In the genomic region with DNA sequence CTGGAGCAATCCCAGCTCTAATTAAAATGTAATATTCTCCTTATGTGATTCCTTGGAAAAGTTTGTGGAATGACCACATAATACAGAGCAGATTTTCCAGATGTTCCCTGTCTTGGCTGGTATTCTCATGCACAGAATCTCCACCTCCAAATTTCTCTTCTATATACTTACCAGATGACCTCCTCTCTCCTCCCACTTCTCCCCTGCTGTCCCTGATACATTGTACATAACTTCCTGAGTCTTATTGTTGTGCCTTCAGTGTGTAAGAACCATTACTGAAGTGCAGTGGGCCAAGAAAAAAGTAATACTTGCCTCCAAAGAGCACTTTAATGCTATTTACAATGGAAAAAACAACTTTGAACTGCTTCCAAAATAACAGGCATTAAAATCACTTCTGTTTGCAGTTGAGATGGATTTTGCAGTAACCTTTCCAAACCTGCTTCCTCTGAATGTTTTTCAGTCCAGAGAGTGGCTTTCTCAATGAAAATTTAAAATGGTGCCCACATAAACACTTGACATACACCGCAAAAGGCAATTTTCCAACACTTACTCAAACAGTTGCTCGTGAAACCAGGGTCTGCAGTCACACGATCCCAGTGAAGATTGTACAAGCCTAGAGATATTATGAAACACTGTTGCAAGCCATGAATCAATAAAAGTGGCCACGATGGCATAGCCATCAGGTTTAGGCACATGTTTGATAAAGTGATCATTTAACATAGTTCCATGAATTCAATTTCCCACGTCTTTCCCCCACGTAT, we compare ENCODE assay signal across 12 cellular contexts.
DNase-seq lines count a peak whose midpoint lies in the region; ATAC-seq and TF ChIP-seq lines count a peak whose summit lies in the region.
"Had no signal": no experiment of that assay in that cellular context is flagged by ENCODE, and none has a peak within 500 bp of the region (broad histone marks: within the 10 kb centered on the region; RNA-seq: fewer than 3 reads in every experiment).

No MANE protein-coding gene starts in this region.

- peak overlapping the region; percentile 26 for H2AFZ ChIP-seq in neuron (ENCODE audit: low read depth, low read length)

- DNase-seq in NCI-H2107 (lab: John Stamatoyannopoulos, UW) (peak; percentile 79), fibroblast of mammary gland (ENCODE audit: low read depth) (peak; percentile 90), aorta (no peak), NOMO-1 treated with dmso at 0.1 percent for 144 hours (lab: John Stamatoyannopoulos, UW; ENCODE audit: unreplicated experiment) (no peak)
- DNase-seq: CD4-positive, CD25-positive, alpha-beta regulatory T cell; kidney; stimulated activated CD4-positive, alpha-beta T cell treated with anti-CD3 and anti-CD28 coated beads, Interleukin-15, amount 100 ng/mL, for 24 hours had no signal

- CTCF ChIA-PET in HEK293 (lab: Yijun Ruan, JAX), result interaction anchor here (0.9 kb wide), 2 partner anchors 14 to 29 kb away, joined by 3 read pairs; no protein-coding TSS in a partner anchor

- no peak overlapping the region for H3K4me3 ChIP-seq in HEK293 (ENCODE audit: low read depth, low read length)
- no peak overlapping the region for H3K4me3 ChIP-seq in fibroblast of mammary gland (ENCODE audit: control insufficient read depth, low read depth, low read length)
- no peak overlapping the region for H3K4me3 ChIP-seq in neuron (ENCODE audit: low read length)
- H3K4me3 ChIP-seq in aorta (ENCODE audit: low read length in 2 of 2), result no peak overlapping the region
- H3K4me3 ChIP-seq: prostate gland had no signal

- H3K27ac ChIP-seq in HEK293 (ENCODE audit: extremely low read depth, low read depth, low read length) (no peak overlapping the region), aorta (ENCODE audit: low read depth in 1 of 2, low read length in 2 of 2) (no peak overlapping the region)
- H3K27ac ChIP-seq: prostate gland, VCaP had no signal

- no peaks in the 10 kb centered on the region for H3K4me1 ChIP-seq in HEK293 (ENCODE audit: control insufficient read depth, insufficient read depth, low read length)
- H3K4me1 ChIP-seq in neuron (ENCODE audit: insufficient read depth, low read length), result peaks cover 2% of the 10 kb centered on the region
- H3K4me1 ChIP-seq in aorta (ENCODE audit: control insufficient read depth in 1 of 2, insufficient read depth in 2 of 2, low read length in 2 of 2), result no peaks in the 10 kb centered on the region
- H3K4me1 ChIP-seq: prostate gland had no signal

- H3K36me3 ChIP-seq in HEK293 (ENCODE audit: control insufficient read depth in 2 of 2, insufficient read depth in 1 of 2, low read length in 2 of 2) (no peaks in the 10 kb centered on the region), neuron (ENCODE audit: insufficient read depth, low read length) (no peaks in the 10 kb centered on the region), aorta (ENCODE audit: control insufficient read depth in 1 of 2, insufficient read depth in 2 of 2, low read length in 1 of 2) (no peaks in the 10 kb centered on the region)
- H3K36me3 ChIP-seq: prostate gland had no signal

- POLR2A ChIA-PET in HEK293 (lab: Yijun Ruan, JAX), result no interaction called here

- H3K9me3 ChIP-seq in HEK293 (ENCODE audit: control insufficient read depth, insufficient read depth, low read depth, low read length), result no peaks in the 10 kb centered on the region
- H3K9me3 ChIP-seq in neuron (ENCODE audit: low read length), result no peaks in the 10 kb centered on the region
- H3K9me3 ChIP-seq in aorta (ENCODE audit: control insufficient read depth, low read length), result peaks cover 3% of the 10 kb centered on the region
- H3K9me3 ChIP-seq: prostate gland had no signal

- intact Hi-C loops in aorta (cut with DNase I), result no loop called here

- TF ChIP-seq CTCF in HEK293 (tag by site-specific recombination; IDR thresholded peaks at IDR 0.05) (no peak), fibroblast of mammary gland (conservative IDR thresholded peaks at IDR 0.05; ENCODE audit: control insufficient read depth, insufficient read depth, low read depth, low read length) (no peak)

- ATAC-seq in GM21447 (IDR thresholded peaks at IDR 0.05; ENCODE audit: unreplicated experiment) (no peak), aorta (ENCODE audit: low FRiP score) (no peak)

- H3K27me3 ChIP-seq in neuron (ENCODE audit: insufficient read depth, low read length) (no peaks in the 10 kb centered on the region), aorta (ENCODE audit: control insufficient read depth in 1 of 2, insufficient read depth in 2 of 2, low read length in 1 of 2) (no peaks in the 10 kb centered on the region)

- WGBS in aorta, 2 donors, result 41 to 45% methylated on average over 6 of the region's 6 CpGs

TF ChIP-seq in HEK293, 187 proteins besides CTCF, POLR2A, EP300 and RAD21:
- TF ChIP-seq ZIC2 (tag by site-specific recombination; IDR thresholded peaks at IDR 0.05), result no peak
- TF ChIP-seq, protein P1, sequence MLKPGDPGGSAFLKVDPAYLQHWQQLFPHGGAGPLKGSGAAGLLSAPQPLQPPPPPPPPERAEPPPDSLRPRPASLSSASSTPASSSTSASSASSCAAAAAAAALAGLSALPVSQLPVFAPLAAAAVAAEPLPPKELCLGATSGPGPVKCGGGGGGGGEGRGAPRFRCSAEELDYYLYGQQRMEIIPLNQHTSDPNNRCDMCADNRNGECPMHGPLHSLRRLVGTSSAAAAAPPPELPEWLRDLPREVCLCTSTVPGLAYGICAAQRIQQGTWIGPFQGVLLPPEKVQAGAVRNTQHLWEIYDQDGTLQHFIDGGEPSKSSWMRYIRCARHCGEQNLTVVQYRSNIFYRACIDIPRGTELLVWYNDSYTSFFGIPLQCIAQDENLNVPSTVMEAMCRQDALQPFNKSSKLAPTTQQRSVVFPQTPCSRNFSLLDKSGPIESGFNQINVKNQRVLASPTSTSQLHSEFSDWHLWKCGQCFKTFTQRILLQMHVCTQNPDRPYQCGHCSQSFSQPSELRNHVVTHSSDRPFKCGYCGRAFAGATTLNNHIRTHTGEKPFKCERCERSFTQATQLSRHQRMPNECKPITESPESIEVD (tag by site-specific recombination; IDR thresholded peaks at IDR 0.05), result peak; percentile 87
- 0 out of 2 replicates have a peak, but pooled peaks have one; percentile 23 for TF ChIP-seq ZBTB17 (tag by site-specific recombination; IDR thresholded peaks at IDR 0.05)
- no peak for TF ChIP-seq ZNF626 (tag by site-specific recombination; IDR thresholded peaks at IDR 0.05)
- no peak for TF ChIP-seq KLF16 (tag by site-specific recombination; IDR thresholded peaks at IDR 0.05)
- no peak for TF ChIP-seq ZNF221 (tag by site-specific recombination; IDR thresholded peaks at IDR 0.05; ENCODE audit: borderline replicate concordance)
- TF ChIP-seq MYNN (tag by site-specific recombination; IDR thresholded peaks at IDR 0.05; ENCODE audit: borderline replicate concordance), result no peak
- TF ChIP-seq FEZF1 (tag by site-specific recombination; IDR thresholded peaks at IDR 0.05), result peak; percentile 75
- 0 out of 2 replicates have a peak, but pooled peaks have one; percentile 11 for TF ChIP-seq ZBTB8A (tag by site-specific recombination; IDR thresholded peaks at IDR 0.05)
- 0 out of 2 replicates have a peak, but pooled peaks have one; percentile 36 for TF ChIP-seq ZNF561 (tag by site-specific recombination; IDR thresholded peaks at IDR 0.05; ENCODE audit: borderline replicate concordance)
- no peak for TF ChIP-seq ZNF311 (tag by site-specific recombination; IDR thresholded peaks at IDR 0.05; ENCODE audit: borderline replicate concordance)
- TF ChIP-seq, protein P2, sequence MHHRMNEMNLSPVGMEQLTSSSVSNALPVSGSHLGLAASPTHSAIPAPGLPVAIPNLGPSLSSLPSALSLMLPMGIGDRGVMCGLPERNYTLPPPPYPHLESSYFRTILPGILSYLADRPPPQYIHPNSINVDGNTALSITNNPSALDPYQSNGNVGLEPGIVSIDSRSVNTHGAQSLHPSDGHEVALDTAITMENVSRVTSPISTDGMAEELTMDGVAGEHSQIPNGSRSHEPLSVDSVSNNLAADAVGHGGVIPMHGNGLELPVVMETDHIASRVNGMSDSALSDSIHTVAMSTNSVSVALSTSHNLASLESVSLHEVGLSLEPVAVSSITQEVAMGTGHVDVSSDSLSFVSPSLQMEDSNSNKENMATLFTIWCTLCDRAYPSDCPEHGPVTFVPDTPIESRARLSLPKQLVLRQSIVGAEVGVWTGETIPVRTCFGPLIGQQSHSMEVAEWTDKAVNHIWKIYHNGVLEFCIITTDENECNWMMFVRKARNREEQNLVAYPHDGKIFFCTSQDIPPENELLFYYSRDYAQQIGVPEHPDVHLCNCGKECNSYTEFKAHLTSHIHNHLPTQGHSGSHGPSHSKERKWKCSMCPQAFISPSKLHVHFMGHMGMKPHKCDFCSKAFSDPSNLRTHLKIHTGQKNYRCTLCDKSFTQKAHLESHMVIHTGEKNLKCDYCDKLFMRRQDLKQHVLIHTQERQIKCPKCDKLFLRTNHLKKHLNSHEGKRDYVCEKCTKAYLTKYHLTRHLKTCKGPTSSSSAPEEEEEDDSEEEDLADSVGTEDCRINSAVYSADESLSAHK (tag by site-specific recombination; IDR thresholded peaks at IDR 0.05), result peak; percentile 50; the same call in 1 of the 2 replicates
- TF ChIP-seq, protein P3, sequence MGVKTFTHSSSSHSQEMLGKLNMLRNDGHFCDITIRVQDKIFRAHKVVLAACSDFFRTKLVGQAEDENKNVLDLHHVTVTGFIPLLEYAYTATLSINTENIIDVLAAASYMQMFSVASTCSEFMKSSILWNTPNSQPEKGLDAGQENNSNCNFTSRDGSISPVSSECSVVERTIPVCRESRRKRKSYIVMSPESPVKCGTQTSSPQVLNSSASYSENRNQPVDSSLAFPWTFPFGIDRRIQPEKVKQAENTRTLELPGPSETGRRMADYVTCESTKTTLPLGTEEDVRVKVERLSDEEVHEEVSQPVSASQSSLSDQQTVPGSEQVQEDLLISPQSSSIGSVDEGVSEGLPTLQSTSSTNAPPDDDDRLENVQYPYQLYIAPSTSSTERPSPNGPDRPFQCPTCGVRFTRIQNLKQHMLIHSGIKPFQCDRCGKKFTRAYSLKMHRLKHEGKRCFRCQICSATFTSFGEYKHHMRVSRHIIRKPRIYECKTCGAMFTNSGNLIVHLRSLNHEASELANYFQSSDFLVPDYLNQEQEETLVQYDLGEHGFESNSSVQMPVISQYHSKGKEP (tag by site-specific recombination; IDR thresholded peaks at IDR 0.05), result peak; percentile 24

Comparison
In these comparisons a context has a peak if more than half of its experiments do, and no peak if none do; other contexts are left out.
1. DNase-seq: peak in NCI-H2107 (single experiment) and fibroblast of mammary gland (single experiment); none in aorta (0 of 2) and NOMO-1 treated with dmso at 0.1 percent for 144 hours (single experiment).